Comparison of ENCODE assay signal across 19 cellular contexts in genomic region chr7:86012955-86013354, GRCh38.
"Had no signal": no experiment of that assay in that cellular context is flagged by ENCODE, and none has a peak within 500 bp of the region (broad histone marks: within the 10 kb centered on the region; RNA-seq: fewer than 3 reads in every experiment).

No MANE protein-coding gene starts in this region.

- H3K27me3 ChIP-seq: dorsolateral prefrontal cortex, esophagus muscularis mucosa, foreskin keratinocyte, gastroesophageal sphincter, heart left ventricle, hepatocyte, left lung had no signal

- H3K4me2 ChIP-seq: hepatocyte had no signal

- H3K36me3 Mint-ChIP-seq: mesothelial cell of epicardium, naive B cell had no signal

- H2AFZ ChIP-seq: hepatocyte had no signal

- H3K79me2 ChIP-seq: hepatocyte had no signal

- H3K27ac Mint-ChIP-seq: mesothelial cell of epicardium, naive B cell had no signal

- H3K36me3 ChIP-seq: esophagus muscularis mucosa, gastroesophageal sphincter, heart left ventricle, left lung, lower lobe of right lung had no signal

- H3K9me3 Mint-ChIP-seq: mesothelial cell of epicardium had no signal

- H3K27ac ChIP-seq: coronary artery, dorsolateral prefrontal cortex, esophagus muscularis mucosa, foreskin keratinocyte, gastroesophageal sphincter, heart left ventricle, hepatocyte, left lung, lower lobe of right lung had no signal

- H3K9me3 ChIP-seq: esophagus muscularis mucosa, gastroesophageal sphincter, heart left ventricle, left lung, lower lobe of right lung, mucosa of descending colon had no signal

- H3K4me1 Mint-ChIP-seq: mesothelial cell of epicardium, naive B cell had no signal

- DNase-seq: dermis blood vessel endothelial cell; dorsolateral prefrontal cortex; effector CD4-positive, alpha-beta T cell; effector memory CD4-positive, alpha-beta T cell; foreskin keratinocyte; heart left ventricle; hypothalamus; left cardiac atrium; left lung; left ventricle myocardium superior; lower lobe of right lung; mesenchymal stem cell; mucosa of descending colon; naive B cell had no signal

- H3K4me3 Mint-ChIP-seq: mesothelial cell of epicardium, naive B cell had no signal

- H3K27me3 Mint-ChIP-seq: naive B cell had no signal

- H3K4me3 ChIP-seq: coronary artery, dorsolateral prefrontal cortex, esophagus muscularis mucosa, gastroesophageal sphincter, heart left ventricle, hepatocyte, left lung, lower lobe of right lung, mucosa of descending colon had no signal
